1 cellular context compared by ENCODE assay signal in genomic region chr1:19374402-19374801, GRCh38.
TF ChIP-seq lines count a peak whose summit lies in the region.

No MANE protein-coding gene starts in this region.

TF ChIP-seq in GM23338, 12 proteins besides CTCF, POLR2A, EP300 and RAD21 (continued from another document):
- TF ChIP-seq REST (IDR thresholded peaks at IDR 0.05; ENCODE audit: unreplicated experiment) (no peak), ZNF114 (CRISPR knock-in tag; IDR thresholded peaks at IDR 0.05) (no peak)
